Comparison of ENCODE assay signal across 1 cellular context in the genomic region with DNA sequence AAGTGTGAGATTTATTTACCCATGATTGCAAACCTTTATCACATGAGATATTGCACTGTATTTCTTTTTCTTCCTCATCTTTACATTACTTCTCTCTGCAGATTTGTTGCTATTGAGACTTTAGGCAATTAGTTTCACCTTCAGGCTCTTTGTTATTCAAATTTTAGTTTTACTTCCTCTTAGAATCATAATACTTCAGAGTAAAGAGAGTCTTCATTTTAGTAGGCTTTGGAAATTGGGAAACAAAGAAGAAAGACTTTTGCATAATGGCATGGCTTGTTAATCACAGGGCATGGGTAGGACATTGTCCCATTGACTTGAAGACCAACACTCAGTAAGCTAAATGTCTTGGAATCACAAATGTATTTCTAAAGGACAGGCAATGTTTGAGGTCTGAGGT.
A peak's percentile ranks its signal among the peaks of the same experiment; 100 is the strongest.
TF ChIP-seq lines count a peak whose summit lies in the region.

No MANE protein-coding gene starts in this region.

TF ChIP-seq in GM23338, 12 proteins besides CTCF, POLR2A, EP300 and RAD21:
- TF ChIP-seq, protein P1, sequence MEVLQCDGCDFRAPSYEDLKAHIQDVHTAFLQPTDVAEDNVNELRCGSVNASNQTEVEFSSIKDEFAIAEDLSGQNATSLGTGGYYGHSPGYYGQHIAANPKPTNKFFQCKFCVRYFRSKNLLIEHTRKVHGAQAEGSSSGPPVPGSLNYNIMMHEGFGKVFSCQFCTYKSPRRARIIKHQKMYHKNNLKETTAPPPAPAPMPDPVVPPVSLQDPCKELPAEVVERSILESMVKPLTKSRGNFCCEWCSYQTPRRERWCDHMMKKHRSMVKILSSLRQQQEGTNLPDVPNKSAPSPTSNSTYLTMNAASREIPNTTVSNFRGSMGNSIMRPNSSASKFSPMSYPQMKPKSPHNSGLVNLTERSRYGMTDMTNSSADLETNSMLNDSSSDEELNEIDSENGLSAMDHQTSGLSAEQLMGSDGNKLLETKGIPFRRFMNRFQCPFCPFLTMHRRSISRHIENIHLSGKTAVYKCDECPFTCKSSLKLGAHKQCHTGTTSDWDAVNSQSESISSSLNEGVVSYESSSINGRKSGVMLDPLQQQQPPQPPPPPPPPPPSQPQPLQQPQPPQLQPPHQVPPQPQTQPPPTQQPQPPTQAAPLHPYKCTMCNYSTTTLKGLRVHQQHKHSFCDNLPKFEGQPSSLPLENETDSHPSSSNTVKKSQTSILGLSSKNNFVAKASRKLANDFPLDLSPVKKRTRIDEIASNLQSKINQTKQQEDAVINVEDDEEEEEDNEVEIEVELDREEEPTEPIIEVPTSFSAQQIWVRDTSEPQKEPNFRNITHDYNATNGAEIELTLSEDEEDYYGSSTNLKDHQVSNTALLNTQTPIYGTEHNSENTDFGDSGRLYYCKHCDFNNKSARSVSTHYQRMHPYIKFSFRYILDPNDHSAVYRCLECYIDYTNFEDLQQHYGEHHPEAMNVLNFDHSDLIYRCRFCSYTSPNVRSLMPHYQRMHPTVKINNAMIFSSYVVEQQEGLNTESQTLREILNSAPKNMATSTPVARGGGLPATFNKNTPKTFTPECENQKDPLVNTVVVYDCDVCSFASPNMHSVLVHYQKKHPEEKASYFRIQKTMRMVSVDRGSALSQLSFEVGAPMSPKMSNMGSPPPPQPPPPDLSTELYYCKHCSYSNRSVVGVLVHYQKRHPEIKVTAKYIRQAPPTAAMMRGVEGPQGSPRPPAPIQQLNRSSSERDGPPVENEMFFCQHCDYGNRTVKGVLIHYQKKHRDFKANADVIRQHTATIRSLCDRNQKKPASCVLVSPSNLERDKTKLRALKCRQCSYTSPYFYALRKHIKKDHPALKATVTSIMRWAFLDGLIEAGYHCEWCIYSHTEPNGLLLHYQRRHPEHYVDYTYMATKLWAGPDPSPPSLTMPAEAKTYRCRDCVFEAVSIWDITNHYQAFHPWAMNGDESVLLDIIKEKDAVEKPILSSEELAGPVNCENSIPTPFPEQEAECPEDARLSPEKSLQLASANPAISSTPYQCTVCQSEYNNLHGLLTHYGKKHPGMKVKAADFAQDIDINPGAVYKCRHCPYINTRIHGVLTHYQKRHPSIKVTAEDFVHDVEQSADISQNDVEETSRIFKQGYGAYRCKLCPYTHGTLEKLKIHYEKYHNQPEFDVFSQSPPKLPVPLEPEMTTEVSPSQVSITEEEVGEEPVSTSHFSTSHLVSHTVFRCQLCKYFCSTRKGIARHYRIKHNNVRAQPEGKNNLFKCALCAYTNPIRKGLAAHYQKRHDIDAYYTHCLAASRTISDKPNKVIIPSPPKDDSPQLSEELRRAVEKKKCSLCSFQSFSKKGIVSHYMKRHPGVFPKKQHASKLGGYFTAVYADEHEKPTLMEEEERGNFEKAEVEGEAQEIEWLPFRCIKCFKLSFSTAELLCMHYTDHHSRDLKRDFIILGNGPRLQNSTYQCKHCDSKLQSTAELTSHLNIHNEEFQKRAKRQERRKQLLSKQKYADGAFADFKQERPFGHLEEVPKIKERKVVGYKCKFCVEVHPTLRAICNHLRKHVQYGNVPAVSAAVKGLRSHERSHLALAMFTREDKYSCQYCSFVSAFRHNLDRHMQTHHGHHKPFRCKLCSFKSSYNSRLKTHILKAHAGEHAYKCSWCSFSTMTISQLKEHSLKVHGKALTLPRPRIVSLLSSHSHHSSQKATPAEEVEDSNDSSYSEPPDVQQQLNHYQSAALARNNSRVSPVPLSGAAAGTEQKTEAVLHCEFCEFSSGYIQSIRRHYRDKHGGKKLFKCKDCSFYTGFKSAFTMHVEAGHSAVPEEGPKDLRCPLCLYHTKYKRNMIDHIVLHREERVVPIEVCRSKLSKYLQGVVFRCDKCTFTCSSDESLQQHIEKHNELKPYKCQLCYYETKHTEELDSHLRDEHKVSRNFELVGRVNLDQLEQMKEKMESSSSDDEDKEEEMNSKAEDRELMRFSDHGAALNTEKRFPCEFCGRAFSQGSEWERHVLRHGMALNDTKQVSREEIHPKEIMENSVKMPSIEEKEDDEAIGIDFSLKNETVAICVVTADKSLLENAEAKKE (CRISPR knock-in tag; IDR thresholded peaks at IDR 0.05), result no peak
- TF ChIP-seq CREB1 (CRISPR knock-in tag; IDR thresholded peaks at IDR 0.05; ENCODE audit: low read depth) (no peak), NANOG (IDR thresholded peaks at IDR 0.05; ENCODE audit: borderline replicate concordance) (peak; percentile 52; the same call in 1 of the 2 replicates)
